Comparison of ENCODE assay signal across 10 cellular contexts in the genomic region with DNA sequence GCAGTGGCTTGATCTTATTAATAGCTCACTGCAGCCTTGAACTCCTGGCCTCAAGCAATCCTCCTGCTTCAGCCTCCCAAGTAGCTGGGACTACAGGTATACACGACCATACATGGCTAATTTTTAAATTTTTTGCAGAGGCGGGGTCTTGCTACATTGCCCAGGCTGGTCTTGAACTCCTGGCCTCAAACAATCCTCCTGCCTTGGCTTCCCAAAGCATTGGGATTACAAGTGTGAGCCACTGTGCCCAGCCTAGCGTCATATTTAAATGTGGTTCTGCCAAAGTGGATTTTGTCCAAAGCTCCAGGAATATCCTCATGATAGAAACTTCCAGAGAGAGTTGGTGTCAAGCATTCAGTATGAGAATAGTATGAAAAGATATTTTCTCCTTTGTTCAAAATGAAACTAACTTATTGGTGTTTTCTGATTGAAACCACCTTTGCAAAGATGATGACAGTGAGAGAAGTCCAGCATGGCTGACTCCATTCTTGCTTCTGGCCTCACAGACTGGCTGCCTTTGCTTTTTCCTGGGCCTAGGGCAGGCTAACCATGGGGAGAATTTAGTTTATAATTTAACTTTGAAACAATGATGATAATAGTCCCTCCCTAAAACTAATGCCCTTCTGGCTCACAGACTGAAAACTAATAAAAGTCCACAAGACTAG.
DNase-seq lines count a peak whose midpoint lies in the region; ATAC-seq and TF ChIP-seq lines count a peak whose summit lies in the region.
"Had no signal": no experiment of that assay in that cellular context is flagged by ENCODE, and none has a peak within 500 bp of the region (broad histone marks: within the 10 kb centered on the region; RNA-seq: fewer than 3 reads in every experiment).

No MANE protein-coding gene starts in this region.

- H3K27ac ChIP-seq in GM23248, result peak overlapping the region; percentile 89
- peak overlapping the region; percentile 84 for H3K27ac ChIP-seq in RWPE1
- H3K27ac ChIP-seq in mesendoderm (ENCODE audit: low read depth, low read length), result peak overlapping the region; percentile 53
- H3K27ac ChIP-seq: VCaP had no signal

- H3K4me2 ChIP-seq in GM23248 (ENCODE audit: unreplicated experiment), result peak overlapping the region; percentile 79
- no peak overlapping the region for H3K4me2 ChIP-seq in mesendoderm (ENCODE audit: low read length)

- H2AK5ac ChIP-seq in mesendoderm (ENCODE audit: low read length), result no peak overlapping the region

- H3K4me1 ChIP-seq in GM23248 (ENCODE audit: insufficient read depth), result peaks cover 42% of the 10 kb centered on the region
- peaks cover 1% of the 10 kb centered on the region for H3K4me1 ChIP-seq in mesendoderm (ENCODE audit: control insufficient read depth, low read depth, low read length)

- WGBS in GM23248 (ENCODE audit: low coverage in 1 of 2, low lambda C conversion rate in 2 of 2, missing lambda C conversion rate in 2 of 2), 2 experiments, result 80 to 88% methylated on average over 3 of the region's 3 CpGs
- WGBS in mesendoderm (ENCODE audit: extremely low coverage, insufficient coverage, low lambda C conversion rate), result no CpG with 5 or more reads among the region's 3 CpGs

- no peak overlapping the region for H3K23ac ChIP-seq in mesendoderm (ENCODE audit: low read length)

- H2BK5ac ChIP-seq in mesendoderm (ENCODE audit: low read length), result no peak overlapping the region

- H3K4ac ChIP-seq in mesendoderm (ENCODE audit: low read depth, low read length), result no peak overlapping the region

- H3K9ac ChIP-seq in GM23248 (peak overlapping the region; percentile 32; the same call in 1 of the 2 replicates), mesendoderm (ENCODE audit: low read length) (no peak overlapping the region)

- no peaks in the 10 kb centered on the region for H3K9me2 ChIP-seq in GM23248 (ENCODE audit: insufficient read depth)

- H3F3A ChIP-seq in GM23248 (ENCODE audit: insufficient read depth), result peaks cover 36% of the 10 kb centered on the region

- H3K18ac ChIP-seq in mesendoderm (ENCODE audit: low read length), result peak overlapping the region; percentile 90

- no peak overlapping the region for H4K5ac ChIP-seq in mesendoderm (ENCODE audit: low read length)

- POLR2A ChIA-PET in RWPE1 (lab: Yijun Ruan, JAX; ENCODE audit: low non-redundant PET), result no interaction called here

- H4K8ac ChIP-seq in mesendoderm (ENCODE audit: low read depth, low read length), result no peak overlapping the region

- CTCF ChIA-PET in RWPE1 (lab: Yijun Ruan, JAX), result interaction anchor here (0.8 to 1.3 kb wide), 2 partner anchors 11 to 85 kb away, joined by 3 to 4 read pairs; no protein-coding TSS in a partner anchor

- H4K20me1 ChIP-seq in GM23248 (ENCODE audit: insufficient read depth), result no peaks in the 10 kb centered on the region

- no peak overlapping the region for H2AFZ ChIP-seq in GM23248

- H2BK120ac ChIP-seq in mesendoderm (ENCODE audit: low read depth, low read length), result no peak overlapping the region

- no peak overlapping the region for H2BK15ac ChIP-seq in mesendoderm (replicated peaks; ENCODE audit: low read depth)

- peak; percentile 24 for ATAC-seq in GM18861 (IDR thresholded peaks at IDR 0.05; ENCODE audit: unreplicated experiment)

- no peaks in the 10 kb centered on the region for H3K79me1 ChIP-seq in mesendoderm (ENCODE audit: low read length)

- H3K36me3 ChIP-seq in GM23248 (ENCODE audit: low read depth), result no peaks in the 10 kb centered on the region
- no peaks in the 10 kb centered on the region for H3K36me3 ChIP-seq in mesendoderm (ENCODE audit: control insufficient read depth, insufficient read depth, low read length)

- no peak overlapping the region for H3K56ac ChIP-seq in mesendoderm (ENCODE audit: low read length)

- H3K27me3 ChIP-seq in GM23248 (replicated peaks; ENCODE audit: insufficient read depth) (no peaks in the 10 kb centered on the region), mesendoderm (ENCODE audit: insufficient read depth, low read length, poor library complexity) (no peaks in the 10 kb centered on the region)

- H3K9me3 ChIP-seq in GM23248 (ENCODE audit: low read depth), result no peaks in the 10 kb centered on the region

- DNase-seq in GM23248 (peak; percentile 16), RWPE1 (ENCODE audit: low spot score) (no peak), mesendoderm (no peak), kidney glomerular epithelial cell (lab: John Stamatoyannopoulos, UW) (no peak), ureter (ENCODE audit: low spot score) (no peak), HCEC 1CT (no peak)
- DNase-seq: nephron progenitor cell; NK-92 treated with Interleukin-12 subunit alpha and Interleukin-12 subunit beta, amount 100 ng/mL, for 24 hours had no signal

- H3K79me2 ChIP-seq in GM23248 (ENCODE audit: insufficient read depth) (no peaks in the 10 kb centered on the region), mesendoderm (ENCODE audit: control insufficient read depth, insufficient read depth, low read length) (no peaks in the 10 kb centered on the region)

- H3K4me3 ChIP-seq in GM23248 (peak overlapping the region; percentile 42; the same call in 1 of the 2 replicates), mesendoderm (ENCODE audit: low read length) (no peak overlapping the region)

- no peak for TF ChIP-seq CTCF in RWPE1 (conservative IDR thresholded peaks at IDR 0.05; ENCODE audit: low read depth)

- in situ Hi-C loops in GM23248 (cut with MboI), result no loop called here
